Comparison of ENCODE assay signal across 1 cellular context in the genomic region with DNA sequence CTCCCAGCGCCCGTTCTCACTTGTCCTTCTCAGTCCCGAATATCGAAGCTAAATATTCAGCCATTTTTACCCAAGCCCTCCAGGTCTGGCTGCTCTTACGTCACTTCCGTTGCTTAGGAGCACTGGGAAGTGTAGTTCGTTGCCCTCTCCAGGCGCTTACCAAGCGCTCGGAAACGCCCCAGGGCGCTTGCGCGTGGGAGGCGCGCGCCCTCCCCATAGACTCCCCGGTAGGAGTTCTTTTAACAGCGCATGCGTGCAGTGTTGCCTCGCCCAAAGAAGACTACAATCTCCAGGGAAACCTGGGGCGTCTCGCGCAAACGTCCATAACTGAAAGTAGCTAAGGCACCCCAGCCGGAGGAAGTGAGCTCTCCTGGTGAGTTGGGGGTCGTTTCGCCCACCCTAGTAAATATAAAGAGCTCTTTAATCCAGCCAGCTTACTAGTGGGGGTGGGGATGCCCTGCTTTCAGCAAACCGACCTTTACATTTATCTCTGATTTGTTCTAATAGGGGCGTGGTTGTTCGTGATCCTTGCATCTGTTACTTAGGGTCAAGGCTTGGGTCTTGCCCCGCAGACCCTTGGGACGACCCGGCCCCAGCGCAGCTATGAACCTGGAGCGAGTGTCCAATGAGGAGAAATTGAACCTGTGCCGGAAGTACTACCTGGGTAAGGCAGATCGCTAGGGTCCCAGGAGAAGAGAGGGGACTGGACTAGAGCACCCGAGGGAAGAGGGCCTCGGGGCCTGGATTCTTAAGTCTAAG.
TF ChIP-seq lines count a peak whose summit lies in the region.

A gene with protein sequence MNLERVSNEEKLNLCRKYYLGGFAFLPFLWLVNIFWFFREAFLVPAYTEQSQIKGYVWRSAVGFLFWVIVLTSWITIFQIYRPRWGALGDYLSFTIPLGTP (plus strand): TSS at position 324 of the 759 bp plus-strand sequence. CDS start 280 bp downstream, at position 604.
A gene with protein sequence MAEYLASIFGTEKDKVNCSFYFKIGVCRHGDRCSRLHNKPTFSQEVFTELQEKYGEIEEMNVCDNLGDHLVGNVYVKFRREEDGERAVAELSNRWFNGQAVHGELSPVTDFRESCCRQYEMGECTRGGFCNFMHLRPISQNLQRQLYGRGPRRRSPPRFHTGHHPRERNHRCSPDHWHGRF (minus strand): TSS at position 91 of the 759 bp plus-strand sequence. CDS start 27 bp downstream, at position 64.

TF ChIP-seq in GM12878, 131 proteins besides CTCF, POLR2A, EP300 and RAD21 (continued from another document):
- TF ChIP-seq, protein P1, sequence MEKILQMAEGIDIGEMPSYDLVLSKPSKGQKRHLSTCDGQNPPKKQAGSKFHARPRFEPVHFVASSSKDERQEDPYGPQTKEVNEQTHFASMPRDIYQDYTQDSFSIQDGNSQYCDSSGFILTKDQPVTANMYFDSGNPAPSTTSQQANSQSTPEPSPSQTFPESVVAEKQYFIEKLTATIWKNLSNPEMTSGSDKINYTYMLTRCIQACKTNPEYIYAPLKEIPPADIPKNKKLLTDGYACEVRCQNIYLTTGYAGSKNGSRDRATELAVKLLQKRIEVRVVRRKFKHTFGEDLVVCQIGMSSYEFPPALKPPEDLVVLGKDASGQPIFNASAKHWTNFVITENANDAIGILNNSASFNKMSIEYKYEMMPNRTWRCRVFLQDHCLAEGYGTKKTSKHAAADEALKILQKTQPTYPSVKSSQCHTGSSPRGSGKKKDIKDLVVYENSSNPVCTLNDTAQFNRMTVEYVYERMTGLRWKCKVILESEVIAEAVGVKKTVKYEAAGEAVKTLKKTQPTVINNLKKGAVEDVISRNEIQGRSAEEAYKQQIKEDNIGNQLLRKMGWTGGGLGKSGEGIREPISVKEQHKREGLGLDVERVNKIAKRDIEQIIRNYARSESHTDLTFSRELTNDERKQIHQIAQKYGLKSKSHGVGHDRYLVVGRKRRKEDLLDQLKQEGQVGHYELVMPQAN (conservative IDR thresholded peaks at IDR 0.05), result peak; percentile 85
- TF ChIP-seq SIX5 (IDR thresholded peaks at IDR 0.05; ENCODE audit: low read depth, low read length, severe bottlenecking) (peak; percentile 88), SPI1 (IDR thresholded peaks at IDR 0.05; ENCODE audit: borderline replicate concordance, insufficient read depth, low read depth, low read length) (peak; percentile 66), SIN3A (IDR thresholded peaks at IDR 0.05; ENCODE audit: low read depth, low read length) (peak; percentile 95), NR2C1 (IDR thresholded peaks at IDR 0.05) (peak; percentile 58)
- TF ChIP-seq, protein P2, sequence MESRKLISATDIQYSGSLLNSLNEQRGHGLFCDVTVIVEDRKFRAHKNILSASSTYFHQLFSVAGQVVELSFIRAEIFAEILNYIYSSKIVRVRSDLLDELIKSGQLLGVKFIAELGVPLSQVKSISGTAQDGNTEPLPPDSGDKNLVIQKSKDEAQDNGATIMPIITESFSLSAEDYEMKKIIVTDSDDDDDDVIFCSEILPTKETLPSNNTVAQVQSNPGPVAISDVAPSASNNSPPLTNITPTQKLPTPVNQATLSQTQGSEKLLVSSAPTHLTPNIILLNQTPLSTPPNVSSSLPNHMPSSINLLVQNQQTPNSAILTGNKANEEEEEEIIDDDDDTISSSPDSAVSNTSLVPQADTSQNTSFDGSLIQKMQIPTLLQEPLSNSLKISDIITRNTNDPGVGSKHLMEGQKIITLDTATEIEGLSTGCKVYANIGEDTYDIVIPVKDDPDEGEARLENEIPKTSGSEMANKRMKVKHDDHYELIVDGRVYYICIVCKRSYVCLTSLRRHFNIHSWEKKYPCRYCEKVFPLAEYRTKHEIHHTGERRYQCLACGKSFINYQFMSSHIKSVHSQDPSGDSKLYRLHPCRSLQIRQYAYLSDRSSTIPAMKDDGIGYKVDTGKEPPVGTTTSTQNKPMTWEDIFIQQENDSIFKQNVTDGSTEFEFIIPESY (IDR thresholded peaks at IDR 0.05), result no peak
